8 cellular contexts compared by ENCODE assay signal in genomic region chr13:113275387-113275786, GRCh38. TPM values are rescaled to one million over a fixed set of nuclear protein-coding genes. Genes with fewer than 3 reads are reported as not detected.
A peak's percentile ranks its signal among the peaks of the same experiment; 100 is the strongest.
DNase-seq lines count a peak whose midpoint lies in the region; ATAC-seq lines count a peak whose summit lies in the region.

No MANE protein-coding gene starts in this region.

- no peak overlapping the region for H3K27ac Mint-ChIP-seq in T-helper 17 cell
- peak overlapping the region in 2 of 10 donors; percentile 30 to 48 for H3K27ac Mint-ChIP-seq in naive thymus-derived CD8-positive, alpha-beta T cell

- no peaks in the 10 kb centered on the region for H3K9me3 ChIP-seq in T-helper 17 cell (ENCODE audit: control insufficient read depth, low read length, poor library complexity, severe bottlenecking)

- in situ Hi-C loops in KBM-7 (cut with MboI; ENCODE audit: low pct_unique_long_range_greater_than_20kb, low sequenced_read_pairs), result no loop called here

- peaks cover 11% of the 10 kb centered on the region for H3K4me1 Mint-ChIP-seq in T-helper 17 cell
- H3K4me1 Mint-ChIP-seq in naive thymus-derived CD8-positive, alpha-beta T cell, result peaks cover 4 to 11% (median 7%) of the 10 kb centered on the region in 4 donors

- ATAC-seq in T-helper 17 cell (peak; percentile 65), GM21576 (IDR thresholded peaks at IDR 0.05; ENCODE audit: unreplicated experiment) (no peak), HG02678 (IDR thresholded peaks at IDR 0.05; ENCODE audit: unreplicated experiment) (no peak)
- ATAC-seq in naive thymus-derived CD8-positive, alpha-beta T cell, result peak; percentile 63 to 70

- DNase-seq in NCI-H1436 (lab: John Stamatoyannopoulos, UW) (peak; percentile 32), NCI-H1436 treated with DMSO at 0.1 percent for 48 hours (lab: John Stamatoyannopoulos, UW) (no peak), KBM-7 (peak; percentile 74), T-helper 17 cell (no peak), ecto neural progenitor cell (ENCODE audit: low spot score) (peak; percentile 58)
- DNase-seq in naive thymus-derived CD8-positive, alpha-beta T cell, result peak in 6 of 10 donors; percentile 15 to 45 (median 36)

- peaks cover 16% of the 10 kb centered on the region for H3K27me3 Mint-ChIP-seq in T-helper 17 cell
- peaks cover 5 to 21% (median 15%) of the 10 kb centered on the region in 5 donors for H3K27me3 Mint-ChIP-seq in naive thymus-derived CD8-positive, alpha-beta T cell

- H3K4me3 Mint-ChIP-seq in T-helper 17 cell, result no peak overlapping the region
- peak overlapping the region in 3 of 10 donors; percentile 33 to 40 (median 34) for H3K4me3 Mint-ChIP-seq in naive thymus-derived CD8-positive, alpha-beta T cell

- H3K36me3 Mint-ChIP-seq in T-helper 17 cell (ENCODE audit: low read depth), result peaks cover 2% of the 10 kb centered on the region
- H3K36me3 Mint-ChIP-seq in naive thymus-derived CD8-positive, alpha-beta T cell, result peaks cover 0 to 8% (median 0%) of the 10 kb centered on the region in 3 donors

- H3K9me3 Mint-ChIP-seq in naive thymus-derived CD8-positive, alpha-beta T cell, result no peaks in the 10 kb centered on the region

- POLR2A ChIA-PET in naive thymus-derived CD8-positive, alpha-beta T cell (lab: Charles Lee), result interaction anchor here (0.7 to 1.0 kb wide), 3 partner anchors 12 to 64 kb away, joined by 3 to 4 read pairs (median 4); partner anchors contain the start of gene LAMP1

RNA-seq across cellular contexts. Expression of gene LAMP1, which starts 21.7 kb away (rescaled TPM):
- total RNA-seq in T-helper 17 cell, result 100 to 1,000 TPM in 1 of 2 donors, 10 to 100 TPM in 1; 92.5 to 102 TPM
- total RNA-seq in naive thymus-derived CD8-positive, alpha-beta T cell, result 100 to 1,000 TPM; 101 to 109 TPM
- 10 to 100 TPM; 22.7 to 28.1 (median 23.0) TPM for polyA plus RNA-seq in naive thymus-derived CD8-positive, alpha-beta T cell

Comparison
In these comparisons a context has a peak if more than half of its experiments do, and no peak if none do; other contexts are left out.
1. DNase-seq: peak in NCI-H1436 (single experiment), KBM-7 (single experiment), ecto neural progenitor cell (single experiment) and naive thymus-derived CD8-positive, alpha-beta T cell (6 of 10); none in NCI-H1436 treated with DMSO at 0.1 percent for 48 hours (single experiment) and T-helper 17 cell (0 of 3).
2. ATAC-seq: peak in T-helper 17 cell (single experiment) and naive thymus-derived CD8-positive, alpha-beta T cell (2 of 2); none in GM21576 (single experiment) and HG02678 (single experiment).